ENCODE assay signal across 1 cellular context in the genomic region with DNA sequence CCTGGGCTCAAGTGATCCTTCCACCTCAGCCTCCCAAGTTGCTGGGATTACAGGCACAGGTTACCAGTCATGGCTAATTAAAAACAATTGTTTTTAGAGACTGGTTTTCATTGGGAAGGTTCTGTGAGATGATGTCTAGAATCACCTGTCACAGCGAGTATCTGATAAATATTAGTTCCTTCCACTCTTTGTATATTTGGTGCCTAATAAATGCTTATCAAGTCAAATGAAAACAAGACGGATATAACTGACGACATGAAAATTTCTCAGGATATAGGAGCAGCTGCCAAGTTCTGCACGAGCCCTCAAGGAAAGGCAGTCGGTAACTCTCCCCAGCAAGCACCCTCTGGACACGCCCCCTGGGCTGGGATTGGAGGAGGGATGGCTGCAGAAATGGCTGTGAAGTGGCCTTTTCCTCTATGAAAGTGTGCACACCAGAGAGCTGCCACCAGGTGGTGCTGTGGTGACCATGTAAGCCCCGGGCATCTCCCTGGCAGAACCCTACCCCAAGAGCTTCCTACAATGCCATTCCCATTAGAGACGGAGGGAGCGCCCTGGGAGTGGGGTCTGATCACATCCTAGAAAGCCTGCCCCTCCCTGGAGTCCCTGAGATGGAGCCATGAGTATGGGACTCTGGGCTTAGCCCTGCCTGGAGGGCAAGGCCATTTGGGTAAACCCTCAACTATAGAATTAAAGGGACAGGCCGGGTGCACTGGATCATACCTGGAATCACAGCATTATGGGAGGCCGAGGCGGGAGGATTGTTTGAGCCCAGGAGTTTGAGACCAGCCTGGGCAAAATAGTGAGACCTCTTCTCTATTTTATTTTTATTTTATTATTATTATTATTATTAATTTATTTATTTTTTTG.
TF ChIP-seq lines count a peak whose summit lies in the region.

No MANE protein-coding gene starts in this region.

TF ChIP-seq in K562, 482 proteins besides CTCF, POLR2A, EP300 and RAD21 (continued from another document and continues in another):
- TF ChIP-seq, protein P1, sequence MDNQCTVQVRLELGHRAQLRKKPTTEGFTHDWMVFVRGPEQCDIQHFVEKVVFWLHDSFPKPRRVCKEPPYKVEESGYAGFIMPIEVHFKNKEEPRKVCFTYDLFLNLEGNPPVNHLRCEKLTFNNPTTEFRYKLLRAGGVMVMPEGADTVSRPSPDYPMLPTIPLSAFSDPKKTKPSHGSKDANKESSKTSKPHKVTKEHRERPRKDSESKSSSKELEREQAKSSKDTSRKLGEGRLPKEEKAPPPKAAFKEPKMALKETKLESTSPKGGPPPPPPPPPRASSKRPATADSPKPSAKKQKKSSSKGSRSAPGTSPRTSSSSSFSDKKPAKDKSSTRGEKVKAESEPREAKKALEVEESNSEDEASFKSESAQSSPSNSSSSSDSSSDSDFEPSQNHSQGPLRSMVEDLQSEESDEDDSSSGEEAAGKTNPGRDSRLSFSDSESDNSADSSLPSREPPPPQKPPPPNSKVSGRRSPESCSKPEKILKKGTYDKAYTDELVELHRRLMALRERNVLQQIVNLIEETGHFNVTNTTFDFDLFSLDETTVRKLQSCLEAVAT (IDR thresholded peaks at IDR 0.05), result no peak
- peak; percentile 56 for TF ChIP-seq SMC3 (conservative IDR thresholded peaks at IDR 0.05; ENCODE audit: insufficient read depth, low read depth, low read length)
- no peak for TF ChIP-seq ZNF143 (CRISPR knock-in tag; IDR thresholded peaks at IDR 0.05)
- TF ChIP-seq ZFPM2 (CRISPR knock-in tag; IDR thresholded peaks at IDR 0.05), result no peak
- TF ChIP-seq ZNF311 (CRISPR knock-in tag; IDR thresholded peaks at IDR 0.05), result no peak
- no peak for TF ChIP-seq FOXP4 (CRISPR knock-in tag; IDR thresholded peaks at IDR 0.05; ENCODE audit: borderline replicate concordance)
- no peak for TF ChIP-seq NCOA4 (IDR thresholded peaks at IDR 0.05; ENCODE audit: partially characterized antibody)
- TF ChIP-seq, protein P2, sequence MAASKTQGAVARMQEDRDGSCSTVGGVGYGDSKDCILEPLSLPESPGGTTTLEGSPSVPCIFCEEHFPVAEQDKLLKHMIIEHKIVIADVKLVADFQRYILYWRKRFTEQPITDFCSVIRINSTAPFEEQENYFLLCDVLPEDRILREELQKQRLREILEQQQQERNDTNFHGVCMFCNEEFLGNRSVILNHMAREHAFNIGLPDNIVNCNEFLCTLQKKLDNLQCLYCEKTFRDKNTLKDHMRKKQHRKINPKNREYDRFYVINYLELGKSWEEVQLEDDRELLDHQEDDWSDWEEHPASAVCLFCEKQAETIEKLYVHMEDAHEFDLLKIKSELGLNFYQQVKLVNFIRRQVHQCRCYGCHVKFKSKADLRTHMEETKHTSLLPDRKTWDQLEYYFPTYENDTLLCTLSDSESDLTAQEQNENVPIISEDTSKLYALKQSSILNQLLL (CRISPR knock-in tag; IDR thresholded peaks at IDR 0.05; ENCODE audit: borderline replicate concordance), result no peak
- TF ChIP-seq TAF9B (IDR thresholded peaks at IDR 0.05; ENCODE audit: partially characterized antibody), result no peak
- TF ChIP-seq PHF21A (IDR thresholded peaks at IDR 0.05; ENCODE audit: borderline replicate concordance, low read depth), result no peak
- TF ChIP-seq, protein P3, sequence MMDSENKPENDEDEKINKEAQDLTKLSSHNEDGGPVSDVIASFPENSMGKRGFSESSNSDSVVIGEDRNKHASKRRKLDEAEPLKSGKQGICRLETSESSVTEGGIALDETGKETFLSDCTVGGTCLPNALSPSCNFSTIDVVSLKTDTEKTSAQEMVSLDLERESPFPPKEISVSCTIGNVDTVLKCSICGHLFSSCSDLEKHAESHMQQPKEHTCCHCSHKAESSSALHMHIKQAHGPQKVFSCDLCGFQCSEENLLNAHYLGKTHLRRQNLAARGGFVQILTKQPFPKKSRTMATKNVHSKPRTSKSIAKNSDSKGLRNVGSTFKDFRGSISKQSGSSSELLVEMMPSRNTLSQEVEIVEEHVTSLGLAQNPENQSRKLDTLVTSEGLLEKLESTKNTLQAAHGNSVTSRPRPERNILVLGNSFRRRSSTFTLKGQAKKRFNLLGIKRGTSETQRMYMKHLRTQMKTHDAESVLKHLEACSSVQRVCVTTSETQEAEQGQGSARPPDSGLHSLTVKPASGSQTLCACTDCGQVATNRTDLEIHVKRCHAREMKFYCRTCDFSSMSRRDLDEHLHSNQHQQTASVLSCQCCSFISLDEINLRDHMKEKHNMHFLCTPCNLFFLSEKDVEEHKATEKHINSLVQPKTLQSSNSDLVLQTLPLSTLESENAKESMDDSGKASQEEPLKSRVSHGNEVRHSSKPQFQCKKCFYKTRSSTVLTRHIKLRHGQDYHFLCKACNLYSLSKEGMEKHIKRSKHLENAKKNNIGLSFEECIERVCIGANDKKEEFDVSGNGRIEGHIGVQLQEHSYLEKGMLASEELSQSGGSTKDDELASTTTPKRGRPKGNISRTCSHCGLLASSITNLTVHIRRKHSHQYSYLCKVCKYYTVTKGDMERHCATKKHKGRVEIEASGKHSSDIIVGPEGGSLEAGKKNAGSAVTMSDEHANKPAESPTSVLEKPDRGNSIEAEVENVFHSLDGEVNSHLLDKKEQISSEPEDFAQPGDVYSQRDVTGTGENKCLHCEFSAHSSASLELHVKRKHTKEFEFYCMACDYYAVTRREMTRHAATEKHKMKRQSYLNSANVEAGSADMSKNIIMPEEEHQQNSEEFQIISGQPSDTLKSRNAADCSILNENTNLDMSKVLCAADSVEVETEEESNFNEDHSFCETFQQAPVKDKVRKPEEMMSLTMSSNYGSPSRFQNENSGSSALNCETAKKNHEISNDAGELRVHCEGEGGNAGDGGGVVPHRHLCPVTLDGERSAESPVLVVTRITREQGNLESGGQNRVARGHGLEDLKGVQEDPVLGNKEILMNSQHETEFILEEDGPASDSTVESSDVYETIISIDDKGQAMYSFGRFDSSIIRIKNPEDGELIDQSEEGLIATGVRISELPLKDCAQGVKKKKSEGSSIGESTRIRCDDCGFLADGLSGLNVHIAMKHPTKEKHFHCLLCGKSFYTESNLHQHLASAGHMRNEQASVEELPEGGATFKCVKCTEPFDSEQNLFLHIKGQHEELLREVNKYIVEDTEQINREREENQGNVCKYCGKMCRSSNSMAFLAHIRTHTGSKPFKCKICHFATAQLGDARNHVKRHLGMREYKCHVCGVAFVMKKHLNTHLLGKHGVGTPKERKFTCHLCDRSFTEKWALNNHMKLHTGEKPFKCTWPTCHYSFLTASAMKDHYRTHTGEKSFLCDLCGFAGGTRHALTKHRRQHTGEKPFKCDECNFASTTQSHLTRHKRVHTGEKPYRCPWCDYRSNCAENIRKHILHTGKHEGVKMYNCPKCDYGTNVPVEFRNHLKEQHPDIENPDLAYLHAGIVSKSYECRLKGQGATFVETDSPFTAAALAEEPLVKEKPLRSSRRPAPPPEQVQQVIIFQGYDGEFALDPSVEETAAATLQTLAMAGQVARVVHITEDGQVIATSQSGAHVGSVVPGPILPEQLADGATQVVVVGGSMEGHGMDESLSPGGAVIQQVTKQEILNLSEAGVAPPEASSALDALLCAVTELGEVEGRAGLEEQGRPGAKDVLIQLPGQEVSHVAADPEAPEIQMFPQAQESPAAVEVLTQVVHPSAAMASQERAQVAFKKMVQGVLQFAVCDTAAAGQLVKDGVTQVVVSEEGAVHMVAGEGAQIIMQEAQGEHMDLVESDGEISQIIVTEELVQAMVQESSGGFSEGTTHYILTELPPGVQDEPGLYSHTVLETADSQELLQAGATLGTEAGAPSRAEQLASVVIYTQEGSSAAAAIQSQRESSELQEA (IDR thresholded peaks at IDR 0.05; ENCODE audit: low read depth), result no peak
- peak; percentile 87 for TF ChIP-seq NFYB (IDR thresholded peaks at IDR 0.05; ENCODE audit: extremely low read depth, insufficient read length)
- TF ChIP-seq HMG20B (CRISPR knock-in tag; IDR thresholded peaks at IDR 0.05), result no peak
- no peak for TF ChIP-seq ERF (CRISPR knock-in tag; IDR thresholded peaks at IDR 0.05)
- 0 out of 4 replicates have a peak, but pooled peaks of 1 of the 2 experiments have one; percentile 25 for TF ChIP-seq TEAD1 (CRISPR knock-in tag; IDR thresholded peaks at IDR 0.05)
- TF ChIP-seq POU5F1 (IDR thresholded peaks at IDR 0.05; ENCODE audit: borderline replicate concordance, low read depth, low read length, partially characterized antibody), result no peak
- TF ChIP-seq, protein P4, sequence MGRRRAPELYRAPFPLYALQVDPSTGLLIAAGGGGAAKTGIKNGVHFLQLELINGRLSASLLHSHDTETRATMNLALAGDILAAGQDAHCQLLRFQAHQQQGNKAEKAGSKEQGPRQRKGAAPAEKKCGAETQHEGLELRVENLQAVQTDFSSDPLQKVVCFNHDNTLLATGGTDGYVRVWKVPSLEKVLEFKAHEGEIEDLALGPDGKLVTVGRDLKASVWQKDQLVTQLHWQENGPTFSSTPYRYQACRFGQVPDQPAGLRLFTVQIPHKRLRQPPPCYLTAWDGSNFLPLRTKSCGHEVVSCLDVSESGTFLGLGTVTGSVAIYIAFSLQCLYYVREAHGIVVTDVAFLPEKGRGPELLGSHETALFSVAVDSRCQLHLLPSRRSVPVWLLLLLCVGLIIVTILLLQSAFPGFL (CRISPR knock-in tag; IDR thresholded peaks at IDR 0.05), result no peak
- 0 out of 2 replicates have a peak, but pooled peaks have one; percentile 45 for TF ChIP-seq CREM (IDR thresholded peaks at IDR 0.05; ENCODE audit: low read depth)
- TF ChIP-seq BHLHE40 (IDR thresholded peaks at IDR 0.05; ENCODE audit: low read length), result 0 out of 2 replicates have a peak, but pooled peaks have one; percentile 13
- 0 out of 2 replicates have a peak, but pooled peaks have one; percentile 25 for TF ChIP-seq MYC (IDR thresholded peaks at IDR 0.05; ENCODE audit: low read depth, low read length)
- no peak for TF ChIP-seq MYC (CRISPR knock-in tag; IDR thresholded peaks at IDR 0.05; ENCODE audit: borderline replicate concordance, low read depth)
- no peak for TF ChIP-seq RBM34 (IDR thresholded peaks at IDR 0.05; ENCODE audit: borderline replicate concordance, insufficient read depth, low read length)
- TF ChIP-seq KLF16 (IDR thresholded peaks at IDR 0.05), result peak; percentile 53; the same call in 1 of the 2 replicates
- no peak for TF ChIP-seq HDAC2 (IDR thresholded peaks at IDR 0.05)
- TF ChIP-seq, protein P5, sequence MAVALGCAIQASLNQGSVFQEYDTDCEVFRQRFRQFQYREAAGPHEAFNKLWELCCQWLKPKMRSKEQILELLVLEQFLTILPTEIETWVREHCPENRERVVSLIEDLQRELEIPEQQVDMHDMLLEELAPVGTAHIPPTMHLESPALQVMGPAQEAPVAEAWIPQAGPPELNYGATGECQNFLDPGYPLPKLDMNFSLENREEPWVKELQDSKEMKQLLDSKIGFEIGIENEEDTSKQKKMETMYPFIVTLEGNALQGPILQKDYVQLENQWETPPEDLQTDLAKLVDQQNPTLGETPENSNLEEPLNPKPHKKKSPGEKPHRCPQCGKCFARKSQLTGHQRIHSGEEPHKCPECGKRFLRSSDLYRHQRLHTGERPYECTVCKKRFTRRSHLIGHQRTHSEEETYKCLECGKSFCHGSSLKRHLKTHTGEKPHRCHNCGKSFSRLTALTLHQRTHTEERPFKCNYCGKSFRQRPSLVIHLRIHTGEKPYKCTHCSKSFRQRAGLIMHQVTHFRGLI (CRISPR knock-in tag; IDR thresholded peaks at IDR 0.05), result no peak
- TF ChIP-seq KHSRP (IDR thresholded peaks at IDR 0.05), result no peak
- TF ChIP-seq TGIF2 (CRISPR knock-in tag; IDR thresholded peaks at IDR 0.05), result no peak
- TF ChIP-seq CC2D1A (IDR thresholded peaks at IDR 0.05), result no peak
- TF ChIP-seq, protein P6, sequence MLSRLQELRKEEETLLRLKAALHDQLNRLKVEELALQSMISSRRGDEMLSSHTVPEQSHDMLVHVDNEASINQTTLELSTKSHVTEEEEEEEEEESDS (CRISPR knock-in tag; IDR thresholded peaks at IDR 0.05), result no peak
- TF ChIP-seq RBM17 (IDR thresholded peaks at IDR 0.05; ENCODE audit: borderline replicate concordance, low read depth, low read length), result no peak
- no peak for TF ChIP-seq KLF13 (tag; IDR thresholded peaks at IDR 0.05; ENCODE audit: borderline replicate concordance, low read depth)
- TF ChIP-seq ZNF778 (CRISPR knock-in tag; IDR thresholded peaks at IDR 0.05), result no peak
- no peak for TF ChIP-seq HOXB6 (CRISPR knock-in tag; IDR thresholded peaks at IDR 0.05; ENCODE audit: borderline replicate concordance)
- TF ChIP-seq ZBTB33 (CRISPR knock-in tag; IDR thresholded peaks at IDR 0.05), result no peak
- TF ChIP-seq ZFP1 (CRISPR knock-in tag; IDR thresholded peaks at IDR 0.05), result no peak
